7 cellular contexts compared by ENCODE assay signal in the genomic region with DNA sequence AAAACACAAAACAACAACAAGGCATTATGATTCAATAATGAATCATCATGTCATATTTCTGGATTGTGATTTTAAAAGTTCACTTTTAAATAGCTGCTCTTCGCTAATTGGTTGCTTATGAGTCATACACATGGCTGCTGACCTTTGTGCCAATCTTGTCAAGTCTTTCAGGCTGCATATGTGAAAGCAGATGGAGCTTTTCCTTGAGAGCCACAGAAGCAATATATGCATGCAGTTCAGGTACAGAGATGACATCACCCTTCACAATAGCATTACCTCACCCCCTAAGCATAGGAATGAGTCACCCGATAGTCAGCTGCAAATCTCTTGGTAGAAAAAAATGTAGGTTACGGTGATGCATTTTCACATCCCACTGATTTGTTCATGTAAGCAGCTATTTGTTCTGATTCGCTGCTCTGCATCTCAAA. TPM values are rescaled to one million over a fixed set of nuclear protein-coding genes. Genes with fewer than 3 reads are reported as not detected.
DNase-seq lines count a peak whose midpoint lies in the region; ATAC-seq, FAIRE-seq and TF ChIP-seq lines count a peak whose summit lies in the region.

No MANE protein-coding gene starts in this region.

- no peak for TF ChIP-seq POLR2A in H54 (IDR thresholded peaks at IDR 0.05; ENCODE audit: low read depth, low read length)
- TF ChIP-seq POLR2A in K562 (conservative IDR thresholded peaks at IDR 0.05), result no peak

- 7% methylated on average over 4 of the region's 4 CpGs for WGBS in K562 (ENCODE audit: insufficient coverage, low coverage, missing lambda C conversion rate)

- H3K4me1 ChIP-seq in KMS-11 (ENCODE audit: low read depth, poor library complexity, severe bottlenecking) (peaks cover 87% of the 10 kb centered on the region), K562 (replicated peaks in 1 of 2; ENCODE audit: control insufficient read depth in 2 of 2, insufficient read depth in 2 of 2, low read length in 2 of 2) (peaks cover 0 to 17% of the 10 kb centered on the region in 2 experiments; a peak in 3 of 5 replicates), iPS-20b (ENCODE audit: insufficient read depth, low read length) (peaks cover 37% of the 10 kb centered on the region)

- FAIRE-seq in H54 (lab: Jason Lieb, UNC), result peak; percentile 100
- FAIRE-seq in K562 (lab: Jason Lieb, UNC), result peak; percentile 96

- no peak for TF ChIP-seq RAD21 in K562 (CRISPR knock-in tag; conservative IDR thresholded peaks at IDR 0.05 in 1 of 2, IDR thresholded peaks at IDR 0.05 in 1 of 2)

- H3K36me3 ChIP-seq in KMS-11 (ENCODE audit: insufficient read depth) (no peaks in the 10 kb centered on the region), K562 (ENCODE audit: control insufficient read depth, insufficient read depth, low read length) (no peaks in the 10 kb centered on the region), iPS-20b (ENCODE audit: insufficient read depth, low read depth, low read length) (peaks cover 4% of the 10 kb centered on the region; the same call in 1 of the 2 replicates)

- BruUV-seq in K562 (replicated peaks; lab: Mats Ljungman, UMichigan), result no TSS peak

- H4K20me1 ChIP-seq in KMS-11 (ENCODE audit: insufficient read depth) (no peaks in the 10 kb centered on the region), K562 (replicated peaks; ENCODE audit: control insufficient read depth, insufficient read depth, low read length) (0 out of 2 replicates have a peak, but pooled peaks cover 5% of the 10 kb centered on the region)

- no peaks in the 10 kb centered on the region for H3K27me3 ChIP-seq in KMS-11 (ENCODE audit: insufficient read depth, low read depth)
- no peaks in the 10 kb centered on the region for H3K27me3 ChIP-seq in K562 (ENCODE audit: control insufficient read depth in 2 of 2, insufficient read depth in 2 of 2, low read length in 2 of 2)
- no peaks in the 10 kb centered on the region for H3K27me3 ChIP-seq in iPS-20b (ENCODE audit: insufficient read depth, low read length)

- peak overlapping the region; percentile 62; the same call in 1 of the 2 replicates for H3K9ac ChIP-seq in KMS-11
- H3K9ac ChIP-seq in K562 (ENCODE audit: insufficient read depth in 1 of 2, low read depth in 2 of 2, low read length in 2 of 2), result no peak overlapping the region
- H3K9ac ChIP-seq in iPS-20b (ENCODE audit: low read depth, low read length), result peak overlapping the region; percentile 70; the same call in 1 of the 2 replicates

- peak overlapping the region; percentile 15 for H3K4me3 ChIP-seq in GM12865 (ENCODE audit: low read depth, low read length)
- H3K4me3 ChIP-seq in KMS-11 (IDR thresholded peaks at IDR 0.05; ENCODE audit: insufficient read depth, low read depth, low read length), result no peak overlapping the region
- no peak overlapping the region for H3K4me3 ChIP-seq in K562
- H3K4me3 ChIP-seq in iPS-20b (ENCODE audit: low read length), result peak overlapping the region; percentile 12; the same call in 1 of the 2 replicates

- peak; percentile 95 for DNase-seq in GM12865 (ENCODE audit: low read depth)
- DNase-seq in H54 (ENCODE audit: insufficient read length, low spot score), result peak; percentile 38
- peak; percentile 72 to 78 (median 75) for DNase-seq in K562 (ENCODE audit: extremely low read depth in 1 of 4, low spot score in 3 of 4)
- peak in 3 of 4 experiments; percentile 8 to 21 (median 17) for DNase-seq in stimulated activated CD4-positive, alpha-beta T cell treated with anti-CD3 and anti-CD28 coated beads, Interleukin-1b, Interleukin-23, amount 100 ng/mL, for 24 hours (ENCODE audit: low read depth in 4 of 4, low spot score in 1 of 4)

- ATAC-seq in SK-N-SH treated with all-trans-retinoic acid at 6 μM for 48 hours (peak; percentile 93), K562 (peak; percentile 97)

- POLR2A ChIA-PET in K562 (lab: Yijun Ruan, JAX), result interaction anchor here (0.7 to 1.0 kb wide), 5 partner anchors 8 to 67 kb away, joined by 3 to 4 read pairs (median 3); no protein-coding TSS in a partner anchor

- no peaks in the 10 kb centered on the region for H3K9me1 ChIP-seq in K562 (ENCODE audit: control insufficient read depth, insufficient read depth, low read length)

- intact Hi-C loops in K562 (cut with micrococcal nuclease), result no loop called here

- H3K79me2 ChIP-seq in KMS-11 (ENCODE audit: insufficient read depth, low read depth) (peaks cover 53% of the 10 kb centered on the region), K562 (ENCODE audit: control insufficient read depth, insufficient read depth, low read length) (peaks cover 4% of the 10 kb centered on the region; the same call in 1 of the 3 replicates)

- H2AFZ ChIP-seq in KMS-11 (ENCODE audit: low read depth) (no peak overlapping the region), K562 (ENCODE audit: low read depth, low read length) (no peak overlapping the region)

- TF ChIP-seq CTCF in GM12865 (IDR thresholded peaks at IDR 0.05; ENCODE audit: insufficient read depth, low read depth, low read length, missing control alignments) (no peak), KMS-11 (conservative IDR thresholded peaks at IDR 0.05; ENCODE audit: low read depth, low read length) (no peak), K562 (IDR thresholded peaks at IDR 0.05 in 2 of 3, conservative IDR thresholded peaks at IDR 0.05 in 1 of 3; ENCODE audit: insufficient read depth in 2 of 3, low read depth in 1 of 3, low read length in 3 of 3) (no peak)

- H3K27ac ChIP-seq in KMS-11 (peak overlapping the region; percentile 80), K562 (ENCODE audit: extremely low read depth, low read depth, low read length) (peak overlapping the region; percentile 25; the same call in 2 of the 3 replicates), iPS-20b (ENCODE audit: low read length) (no peak overlapping the region)

- no peaks in the 10 kb centered on the region for H3K9me3 ChIP-seq in K562 (replicated peaks; ENCODE audit: control insufficient read depth, insufficient read depth, low read depth, low read length)
- H3K9me3 ChIP-seq in iPS-20b (ENCODE audit: insufficient read depth, low read depth, low read length), result no peaks in the 10 kb centered on the region

- CTCF ChIA-PET in K562 (lab: Yijun Ruan, JAX; ENCODE audit: low intra/inter-chr PET ratio), result no interaction called here

- in situ Hi-C loops in K562 (cut with MboI), result no loop called here

- 0 out of 2 replicates have a peak, but pooled peaks have one; percentile 15 for TF ChIP-seq EP300 in K562 (IDR thresholded peaks at IDR 0.05; ENCODE audit: low read length)

- H3K4me2 ChIP-seq in KMS-11 (peak overlapping the region; percentile 98), K562 (ENCODE audit: insufficient read depth, low read length) (no peak overlapping the region)

TF ChIP-seq in SK-N-SH treated with all-trans-retinoic acid at 6 μM for 48 hours, 23 proteins besides CTCF, POLR2A, EP300 and RAD21 (continues in another document):
- TF ChIP-seq ZNF565 (CRISPR knock-in tag; conservative IDR thresholded peaks at IDR 0.05; ENCODE audit: low read depth) (no peak), ISL1 (CRISPR knock-in tag; IDR thresholded peaks at IDR 0.05) (peak; percentile 83), ZFP3 (CRISPR knock-in tag; IDR thresholded peaks at IDR 0.05) (peak; percentile 66; the same call in 1 of the 2 replicates), CSDC2 (CRISPR knock-in tag; IDR thresholded peaks at IDR 0.05) (no peak)
- TF ChIP-seq, protein P1, sequence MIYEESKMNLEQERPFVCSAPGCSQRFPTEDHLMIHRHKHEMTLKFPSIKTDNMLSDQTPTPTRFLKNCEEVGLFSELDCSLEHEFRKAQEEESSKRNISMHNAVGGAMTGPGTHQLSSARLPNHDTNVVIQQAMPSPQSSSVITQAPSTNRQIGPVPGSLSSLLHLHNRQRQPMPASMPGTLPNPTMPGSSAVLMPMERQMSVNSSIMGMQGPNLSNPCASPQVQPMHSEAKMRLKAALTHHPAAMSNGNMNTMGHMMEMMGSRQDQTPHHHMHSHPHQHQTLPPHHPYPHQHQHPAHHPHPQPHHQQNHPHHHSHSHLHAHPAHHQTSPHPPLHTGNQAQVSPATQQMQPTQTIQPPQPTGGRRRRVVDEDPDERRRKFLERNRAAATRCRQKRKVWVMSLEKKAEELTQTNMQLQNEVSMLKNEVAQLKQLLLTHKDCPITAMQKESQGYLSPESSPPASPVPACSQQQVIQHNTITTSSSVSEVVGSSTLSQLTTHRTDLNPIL (CRISPR knock-in tag; IDR thresholded peaks at IDR 0.05; ENCODE audit: low read depth), result peak; percentile 99

RNA-seq across cellular contexts. Expression of a gene that starts 27.2 kb away (rescaled TPM):
- total RNA-seq in K562 (2011; cell fraction: chromatin; rRNA removed; ENCODE audit: low replicate concordance), result 11.0 and 50.4 TPM in 2 replicates
- 13.0 and 13.6 TPM in 2 replicates for total RNA-seq in K562 (2011; cell fraction: nucleolus; rRNA removed)
- total RNA-seq in K562 (2011; cell fraction: nucleoplasm; rRNA removed), result 19.3 and 21.9 TPM in 2 replicates
- total RNA-seq in K562 (2014; rRNA removed) (7.1 and 9.3 TPM in 2 replicates), K562 (2014; rRNA removed; fragmentation: Illumina TruSeq; extraction: Trizol) (11.6 and 14.7 TPM in 2 replicates), K562 (2015; rRNA removed; fragmentation: Illumina TruSeq; extraction: Trizol) (10.3 and 13.1 TPM in 2 replicates), K562 (2021) (5.9 and 7.4 TPM in 2 replicates)
- polyA plus RNA-seq in K562 (2011; rRNA removed) (6.3 and 7.5 TPM in 2 replicates), K562 (2014; fragmentation: Illumina TruSeq; extraction: Trizol) (7.3 and 9.8 TPM in 2 replicates), K562 (2014; fragmentation: Nextera tagmentation; extraction: Ambion mirVana) (1 to 10 TPM; 1.7 to 2.2 TPM), K562 (2014; rRNA removed) (3.2 and 7.7 TPM in 2 replicates)
- polyA plus RNA-seq in K562 (2011; cell fraction: cytosol; rRNA removed), result 1.5 and 3.2 TPM in 2 replicates
- 6.9 and 8.7 TPM in 2 replicates for polyA plus RNA-seq in K562 (2011; cell fraction: nucleus; rRNA removed)
- polyA plus RNA-seq in K562 (2012), result 6.0 and 9.5 TPM in 2 replicates
- polyA minus RNA-seq in K562 (2011; rRNA and poly(A)+ RNA removed), result 23.6 and 24.8 TPM in 2 replicates
- polyA minus RNA-seq in K562 (2011; cell fraction: cytosol; rRNA and poly(A)+ RNA removed), result 5.6 and 7.8 TPM in 2 replicates
- 7.0 and 11.0 TPM in 2 replicates for polyA minus RNA-seq in K562 (2011; cell fraction: nucleus; rRNA and poly(A)+ RNA removed)

Comparison
In these comparisons a context has a peak if more than half of its experiments do, and no peak if none do; other contexts are left out.
1. DNase-seq: peak in every context shown above with its lines; median percentile 95 in GM12865; 75 in K562; 38 in H54; 17 in stimulated activated CD4-positive, alpha-beta T cell treated with anti-CD3 and anti-CD28 coated beads, Interleukin-1b, Interleukin-23, amount 100 ng/mL, for 24 hours.
2. H3K4me3 ChIP-seq: peak in GM12865 (single experiment) and iPS-20b (single experiment); none in KMS-11 (single experiment) and K562 (single experiment).
3. H3K9ac ChIP-seq: peak in KMS-11 (single experiment) and iPS-20b (single experiment); none in K562 (0 of 2).